Comparison of ENCODE assay signal across 8 cellular contexts in genomic region chr1:26360051-26360806, GRCh38. TPM values are rescaled to one million over a fixed set of nuclear protein-coding genes. Genes with fewer than 3 reads are reported as not detected.
A peak's percentile ranks its signal among the peaks of the same experiment; 100 is the strongest.
DNase-seq lines count a peak whose midpoint lies in the region; ATAC-seq and TF ChIP-seq lines count a peak whose summit lies in the region.

No MANE protein-coding gene starts in this region.

- H3K4me1 Mint-ChIP-seq in activated B cell treated with CpG ODN at 0.5 μM for 24 hours (peaks cover 29% of the 10 kb centered on the region), chondrocyte (ENCODE audit: low read depth) (no peaks in the 10 kb centered on the region)

- H2AFZ ChIP-seq in parathyroid adenoma, result peak overlapping the region; percentile 66

- H3K36me3 Mint-ChIP-seq in activated B cell treated with CpG ODN at 0.5 μM for 24 hours (ENCODE audit: low read depth), result no peaks in the 10 kb centered on the region
- H3K36me3 Mint-ChIP-seq in chondrocyte (ENCODE audit: low read depth), result no peaks in the 10 kb centered on the region

- H3K27me3 Mint-ChIP-seq in activated B cell treated with CpG ODN at 0.5 μM for 24 hours (peaks cover 20% of the 10 kb centered on the region), chondrocyte (ENCODE audit: low read depth) (peaks cover 50% of the 10 kb centered on the region)

- POLR2A ChIA-PET in activated B cell treated with CpG ODN at 0.5 μM for 24 hours (lab: Charles Lee), result interaction anchor here (0.6 to 2.2 kb wide), 4 partner anchors 23 to 363 kb away, joined by 3 to 8 read pairs (median 4); partner anchors contain the start of gene PAFAH2

- H3K79me2 ChIP-seq in parathyroid adenoma, result no peaks in the 10 kb centered on the region

- CTCF ChIA-PET in activated B cell treated with CpG ODN at 0.5 μM for 24 hours (lab: Charles Lee), result no interaction called here

- H3K27ac ChIP-seq in BLaER1 (no peak overlapping the region), parathyroid adenoma (no peak overlapping the region)

- ATAC-seq in activated B cell treated with CpG ODN at 0.5 μM for 24 hours (ENCODE audit: low read depth) (peak; percentile 65), GM21825 (IDR thresholded peaks at IDR 0.05; ENCODE audit: unreplicated experiment) (no peak), HG03139 (IDR thresholded peaks at IDR 0.05; ENCODE audit: unreplicated experiment) (no peak), GM21367 (IDR thresholded peaks at IDR 0.05; ENCODE audit: unreplicated experiment) (no peak)

- H3K9me3 Mint-ChIP-seq in activated B cell treated with CpG ODN at 0.5 μM for 24 hours (no peaks in the 10 kb centered on the region), chondrocyte (ENCODE audit: low read depth) (no peaks in the 10 kb centered on the region)

- H4K20me1 ChIP-seq in BLaER1, result no peaks in the 10 kb centered on the region; the same call in 1 of the 2 replicates

- H3K27me3 ChIP-seq in BLaER1, result peaks cover 54% of the 10 kb centered on the region
- peaks cover 10% of the 10 kb centered on the region for H3K27me3 ChIP-seq in parathyroid adenoma (ENCODE audit: control insufficient read depth, insufficient read depth, low read length)

- H3K4me3 ChIP-seq in BLaER1, result peak overlapping the region; percentile 9; the same call in 1 of the 2 replicates
- H3K4me3 ChIP-seq in parathyroid adenoma (ENCODE audit: low read depth, low read length), result peak overlapping the region; percentile 22

- H3K4me2 ChIP-seq in BLaER1, result peak overlapping the region; percentile 69
- peak overlapping the region; percentile 26 for H3K4me2 ChIP-seq in parathyroid adenoma (ENCODE audit: low read length)

- intact Hi-C loops in activated B cell treated with CpG ODN at 0.5 μM for 24 hours (cut with micrococcal nuclease), result loop anchor here (1.0 kb wide), 1 partner anchor 49 kb away; no protein-coding TSS in a partner anchor

- no peak overlapping the region for H3K9ac ChIP-seq in BLaER1
- H3K9ac ChIP-seq in parathyroid adenoma, result no peak overlapping the region

- H3K27ac Mint-ChIP-seq in activated B cell treated with CpG ODN at 0.5 μM for 24 hours (no peak overlapping the region), chondrocyte (ENCODE audit: unreplicated experiment) (no peak overlapping the region)

- H3K9me3 ChIP-seq in BLaER1, result no peaks in the 10 kb centered on the region
- no peaks in the 10 kb centered on the region for H3K9me3 ChIP-seq in parathyroid adenoma (ENCODE audit: control insufficient read depth, low read length)

- H3K4me1 ChIP-seq in BLaER1 (peaks cover 27% of the 10 kb centered on the region), parathyroid adenoma (no peaks in the 10 kb centered on the region)

- TF ChIP-seq CTCF in activated B cell treated with CpG ODN at 0.5 μM for 24 hours (IDR thresholded peaks at IDR 0.05) (no peak), parathyroid adenoma (IDR thresholded peaks at IDR 0.05) (no peak), chondrocyte (IDR thresholded peaks at IDR 0.05) (no peak)

- H3K4me3 Mint-ChIP-seq in activated B cell treated with CpG ODN at 0.5 μM for 24 hours (peak overlapping the region; percentile 72), chondrocyte (ENCODE audit: unreplicated experiment) (no peak overlapping the region)

- no peaks in the 10 kb centered on the region for H3K36me3 ChIP-seq in BLaER1
- no peaks in the 10 kb centered on the region for H3K36me3 ChIP-seq in parathyroid adenoma (ENCODE audit: control insufficient read depth, insufficient read depth, low read length)

- DNase-seq in activated B cell treated with CpG ODN at 0.5 μM for 24 hours (peak; percentile 50), ecto neural progenitor cell (ENCODE audit: low spot score) (peak; percentile 80), chondrocyte (ENCODE audit: low spot score) (no peak)

RNA-seq across cellular contexts. Expression of gene CRYBG2, which starts 6.3 kb away (rescaled TPM):
- total RNA-seq in activated B cell treated with CpG ODN at 0.5 μM for 24 hours (0.27 and 0.86 TPM in 2 replicates), chondrocyte (not detected in 3 replicates)

RNA-seq across cellular contexts. Expression of gene ZNF683, which starts 12.3 kb away (rescaled TPM):
- total RNA-seq in activated B cell treated with CpG ODN at 0.5 μM for 24 hours (not detected in 2 replicates), chondrocyte (not detected in 3 replicates)

RNA-seq across cellular contexts. Expression of gene CD52, which starts 42.5 kb away (rescaled TPM):
- total RNA-seq in activated B cell treated with CpG ODN at 0.5 μM for 24 hours, result 449 and 499 TPM in 2 replicates
- not detected in 3 replicates for total RNA-seq in chondrocyte

RNA-seq across cellular contexts. Expression of gene LIN28A, which starts 50.4 kb away (rescaled TPM):
- not detected in 2 replicates for total RNA-seq in activated B cell treated with CpG ODN at 0.5 μM for 24 hours
- total RNA-seq in chondrocyte, result not detected in 3 replicates

RNA-seq across cellular contexts. Expression of gene UBXN11, which starts 53.8 kb away (rescaled TPM):
- total RNA-seq in activated B cell treated with CpG ODN at 0.5 μM for 24 hours, result 35.5 and 36.9 TPM in 2 replicates
- 8.7 to 20.4 TPM (median 8.7 TPM) in 3 replicates for total RNA-seq in chondrocyte

Comparison
In these comparisons a context has a peak if more than half of its experiments do, and no peak if none do; other contexts are left out.
1. RNA of gene CD52, which starts 42.5 kb away (total RNA-seq): 449 to 499 TPM in activated B cell treated with CpG ODN at 0.5 μM for 24 hours; not detected in chondrocyte; every median in the first group is over 100 times any median in the second.